Comparison of ENCODE assay signal across 1 cellular context in the genomic region with DNA sequence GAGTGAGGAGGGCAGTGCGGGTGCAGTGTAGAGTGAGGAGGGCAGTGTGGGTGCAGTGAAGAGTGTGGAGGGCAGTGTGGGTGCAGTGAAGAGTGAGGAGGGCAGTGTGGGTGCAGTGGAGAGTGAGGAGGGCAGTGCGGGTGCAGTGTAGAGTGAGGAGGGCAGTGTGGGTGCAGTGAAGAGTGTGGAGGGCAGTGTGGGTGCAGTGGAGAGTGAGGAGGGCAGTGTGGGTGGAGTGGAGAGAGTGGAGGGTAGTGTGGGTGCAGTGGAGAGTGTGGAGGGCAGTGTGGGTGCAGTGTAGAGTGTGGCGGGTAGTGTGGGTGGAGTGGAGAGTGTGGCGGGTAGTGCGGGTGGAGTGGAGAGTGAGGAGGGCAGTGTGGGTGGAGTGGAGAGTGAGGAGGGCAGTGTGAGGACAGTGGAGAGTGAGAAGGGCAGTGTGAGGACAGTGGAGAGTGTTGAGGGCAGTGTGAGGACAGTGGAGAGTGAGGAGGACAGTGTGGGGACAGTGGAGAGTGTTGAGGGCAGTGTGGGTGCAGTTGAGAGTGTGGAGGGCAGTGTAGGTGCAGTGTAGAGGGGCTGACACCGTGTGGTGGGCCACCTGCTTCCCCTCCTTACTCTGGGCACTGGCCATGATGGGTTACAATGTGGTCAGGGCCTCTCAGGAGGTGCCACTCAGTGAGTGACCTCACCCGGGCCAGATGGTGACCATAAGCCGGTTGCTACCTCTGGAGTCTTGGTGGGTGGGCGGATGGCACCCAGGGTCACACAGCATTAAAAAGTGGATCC.
TF ChIP-seq lines count a peak whose summit lies in the region.

No MANE protein-coding gene starts in this region.

TF ChIP-seq in H1, 55 proteins besides CTCF, POLR2A, EP300 and RAD21:
- TF ChIP-seq TAF7 (optimal IDR thresholded peaks at IDR 0.05; ENCODE audit: borderline replicate concordance, low read depth, low read length), result no peak
- no peak for TF ChIP-seq HDAC6 (IDR thresholded peaks at IDR 0.05; ENCODE audit: low read depth, low read length)
- TF ChIP-seq SIX5 (IDR thresholded peaks at IDR 0.05; ENCODE audit: low read depth, low read length), result no peak
- no peak for TF ChIP-seq SRF (IDR thresholded peaks at IDR 0.05; ENCODE audit: low read depth, low read length)
- TF ChIP-seq GABPA (IDR thresholded peaks at IDR 0.05; ENCODE audit: borderline replicate concordance, insufficient read depth, low read length), result no peak
- no peak for TF ChIP-seq KDM5A (IDR thresholded peaks at IDR 0.05; ENCODE audit: low read length)
- TF ChIP-seq JUND (IDR thresholded peaks at IDR 0.05; ENCODE audit: low read length), result no peak
- TF ChIP-seq, protein P1, sequence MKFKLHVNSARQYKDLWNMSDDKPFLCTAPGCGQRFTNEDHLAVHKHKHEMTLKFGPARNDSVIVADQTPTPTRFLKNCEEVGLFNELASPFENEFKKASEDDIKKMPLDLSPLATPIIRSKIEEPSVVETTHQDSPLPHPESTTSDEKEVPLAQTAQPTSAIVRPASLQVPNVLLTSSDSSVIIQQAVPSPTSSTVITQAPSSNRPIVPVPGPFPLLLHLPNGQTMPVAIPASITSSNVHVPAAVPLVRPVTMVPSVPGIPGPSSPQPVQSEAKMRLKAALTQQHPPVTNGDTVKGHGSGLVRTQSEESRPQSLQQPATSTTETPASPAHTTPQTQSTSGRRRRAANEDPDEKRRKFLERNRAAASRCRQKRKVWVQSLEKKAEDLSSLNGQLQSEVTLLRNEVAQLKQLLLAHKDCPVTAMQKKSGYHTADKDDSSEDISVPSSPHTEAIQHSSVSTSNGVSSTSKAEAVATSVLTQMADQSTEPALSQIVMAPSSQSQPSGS (IDR thresholded peaks at IDR 0.05; ENCODE audit: low read length), result no peak
- TF ChIP-seq SAP30 (IDR thresholded peaks at IDR 0.05; ENCODE audit: insufficient read depth, insufficient replicate concordance, low read length), result no peak
- TF ChIP-seq CHD2 (IDR thresholded peaks at IDR 0.05; ENCODE audit: low read length), result no peak
